1 cellular context compared by ENCODE assay signal in the genomic region with DNA sequence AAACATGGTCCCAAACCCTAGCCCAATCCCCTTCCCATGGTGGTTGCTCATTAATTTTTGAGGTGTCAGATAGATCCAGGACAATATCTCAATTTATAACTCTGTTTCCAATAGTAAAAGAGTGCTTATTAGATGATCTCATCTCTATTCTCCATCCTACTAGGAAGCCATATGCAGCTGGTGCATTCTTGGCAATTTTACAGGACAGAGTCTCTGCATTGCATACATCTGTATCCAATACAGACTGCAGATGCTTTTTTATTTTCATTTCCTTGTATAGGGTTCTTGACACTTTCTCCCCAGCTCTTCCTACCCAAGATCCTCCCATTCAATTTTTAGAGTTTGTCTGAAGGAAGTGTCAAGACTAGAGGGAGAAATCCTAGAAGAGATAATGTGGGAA.
TF ChIP-seq lines count a peak whose summit lies in the region.

No MANE protein-coding gene starts in this region.

TF ChIP-seq in IMR-90, 13 proteins besides CTCF, POLR2A, EP300 and RAD21 (continued from another document):
- TF ChIP-seq, protein P1, sequence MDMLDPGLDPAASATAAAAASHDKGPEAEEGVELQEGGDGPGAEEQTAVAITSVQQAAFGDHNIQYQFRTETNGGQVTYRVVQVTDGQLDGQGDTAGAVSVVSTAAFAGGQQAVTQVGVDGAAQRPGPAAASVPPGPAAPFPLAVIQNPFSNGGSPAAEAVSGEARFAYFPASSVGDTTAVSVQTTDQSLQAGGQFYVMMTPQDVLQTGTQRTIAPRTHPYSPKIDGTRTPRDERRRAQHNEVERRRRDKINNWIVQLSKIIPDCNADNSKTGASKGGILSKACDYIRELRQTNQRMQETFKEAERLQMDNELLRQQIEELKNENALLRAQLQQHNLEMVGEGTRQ (IDR thresholded peaks at IDR 0.05; ENCODE audit: low read depth, low read length): no peak
- TF ChIP-seq MXI1 (IDR thresholded peaks at IDR 0.05; ENCODE audit: borderline replicate concordance, low read depth, low read length) (no peak), MAZ (IDR thresholded peaks at IDR 0.05; ENCODE audit: borderline replicate concordance, low read depth, low read length) (no peak), NFE2L2 (IDR thresholded peaks at IDR 0.05; ENCODE audit: low read depth, low read length) (no peak), SMC3 (IDR thresholded peaks at IDR 0.05; ENCODE audit: low read depth, low read length) (no peak), CEBPB (IDR thresholded peaks at IDR 0.05; ENCODE audit: low read depth, low read length) (no peak)
